ENCODE assay signal across 8 cellular contexts in genomic region chr5:1634337-1634661, GRCh38.
A peak's percentile ranks its signal among the peaks of the same experiment; 100 is the strongest.
DNase-seq lines count a peak whose midpoint lies in the region; ATAC-seq and TF ChIP-seq lines count a peak whose summit lies in the region.

No MANE protein-coding gene starts in this region.

- 23 to 39% methylated on average over 18 of the region's 18 CpGs for WGBS in sigmoid colon, 2 donors

- peaks cover 0 to 9% (median 0%) of the 10 kb centered on the region in 4 donors for H3K36me3 ChIP-seq in sigmoid colon

- H3K4me1 Mint-ChIP-seq in T-helper 17 cell = peaks cover 21% of the 10 kb centered on the region

- no peaks in the 10 kb centered on the region for H3K36me3 Mint-ChIP-seq in T-helper 17 cell (ENCODE audit: low read depth)

- peak overlapping the region; percentile 89 for H3K27ac Mint-ChIP-seq in T-helper 17 cell

- H3K9me3 ChIP-seq in T-helper 17 cell (ENCODE audit: control insufficient read depth, low read length, poor library complexity, severe bottlenecking) (no peaks in the 10 kb centered on the region), sigmoid colon (no peaks in the 10 kb centered on the region)

- H3K4me3 ChIP-seq in foreskin fibroblast (ENCODE audit: low read depth in 1 of 2, low read length in 2 of 2) (peak overlapping the region; percentile 65 to 71), sigmoid colon (peak overlapping the region; percentile 64 to 88 (median 75))

- DNase-seq in GM13976 (ENCODE audit: low spot score) (peak; percentile 16), T-helper 17 cell (no peak), foreskin fibroblast (no peak), sigmoid colon (no peak), NCI-H774 (lab: John Stamatoyannopoulos, UW) (no peak), NCI-H526 treated with DMSO at 0.1 percent for 48 hours (lab: John Stamatoyannopoulos, UW) (no peak), NCI-H2196 treated with DMSO at 0.1 percent for 48 hours (lab: John Stamatoyannopoulos, UW; ENCODE audit: unreplicated experiment) (no peak)

- in situ Hi-C loops in GM13976 (cut with MboI; ENCODE audit: low sequenced_read_pairs, unreplicated experiment) = no loop called here

- TF ChIP-seq CTCF in GM13976 (IDR thresholded peaks at IDR 0.05; ENCODE audit: borderline replicate concordance, control extremely low read depth, extremely low read depth, insufficient read depth, missing control alignments) (no peak), foreskin fibroblast (IDR thresholded peaks at IDR 0.05; ENCODE audit: low read depth, low read length) (no peak), sigmoid colon (IDR thresholded peaks at IDR 0.05) (no peak)

- ATAC-seq in T-helper 17 cell = no peak
- no peak for ATAC-seq in HG02798 (IDR thresholded peaks at IDR 0.05; ENCODE audit: poor library complexity, unreplicated experiment)

- intact Hi-C loops in sigmoid colon (cut with DNase I) = no loop called here

- no peak for TF ChIP-seq EP300 in sigmoid colon (IDR thresholded peaks at IDR 0.05)

- no peaks in the 10 kb centered on the region for H3K27me3 ChIP-seq in sigmoid colon

- H3K27me3 Mint-ChIP-seq in T-helper 17 cell = no peaks in the 10 kb centered on the region

- peak overlapping the region; percentile 85 to 93 (median 88) for H3K27ac ChIP-seq in sigmoid colon

- peaks cover 0 to 2% (median 0%) of the 10 kb centered on the region in 4 donors for H3K4me1 ChIP-seq in sigmoid colon

- H3K4me3 Mint-ChIP-seq in T-helper 17 cell = peak overlapping the region; percentile 93

- no peak for TF ChIP-seq POLR2A in sigmoid colon (IDR thresholded peaks at IDR 0.05)
